In the genomic region with DNA sequence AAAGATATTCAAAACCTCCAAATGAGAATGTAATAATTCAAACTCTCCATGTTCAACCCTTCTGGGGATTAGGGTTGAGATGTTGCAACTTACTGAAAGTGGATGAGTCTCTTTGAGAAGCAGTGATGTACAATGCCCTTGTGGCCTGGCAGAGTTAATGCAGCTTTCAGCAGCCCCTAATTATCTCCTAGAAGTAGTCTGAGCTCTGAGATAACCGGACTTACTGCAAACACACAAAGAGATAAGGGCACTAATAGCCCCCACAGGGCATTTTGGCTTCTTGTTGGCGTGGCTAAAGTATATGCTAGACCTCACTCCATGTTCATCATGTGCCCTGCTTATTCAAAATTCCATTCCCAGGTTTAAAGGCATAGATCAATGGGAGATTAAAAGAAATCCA, we compare ENCODE assay signal across 1 cellular context.
TF ChIP-seq lines count a peak whose summit lies in the region.

No MANE protein-coding gene starts in this region.

TF ChIP-seq in WTC11, 78 proteins besides CTCF, POLR2A, EP300 and RAD21 (continued from another document):
- TF ChIP-seq E2F5 (CRISPR knock-in tag; IDR thresholded peaks at IDR 0.05), result no peak
- TF ChIP-seq ATF3 (CRISPR knock-in tag; conservative IDR thresholded peaks at IDR 0.05), result no peak
- TF ChIP-seq ZSCAN18 (CRISPR knock-in tag; IDR thresholded peaks at IDR 0.05), result no peak
- TF ChIP-seq FOXK1 (CRISPR knock-in tag; IDR thresholded peaks at IDR 0.05), result no peak
- TF ChIP-seq CREB1 (CRISPR knock-in tag; IDR thresholded peaks at IDR 0.05), result no peak
- no peak for TF ChIP-seq MXD4 (CRISPR knock-in tag; IDR thresholded peaks at IDR 0.05; ENCODE audit: borderline replicate concordance)
- TF ChIP-seq NFYB (CRISPR knock-in tag; conservative IDR thresholded peaks at IDR 0.05; ENCODE audit: low read depth), result no peak
- TF ChIP-seq GTF2I (CRISPR knock-in tag; conservative IDR thresholded peaks at IDR 0.05), result no peak
- no peak for TF ChIP-seq ATF1 (CRISPR knock-in tag; IDR thresholded peaks at IDR 0.05)
- no peak for TF ChIP-seq NFATC4 (CRISPR knock-in tag; IDR thresholded peaks at IDR 0.05)
- TF ChIP-seq, protein P1, sequence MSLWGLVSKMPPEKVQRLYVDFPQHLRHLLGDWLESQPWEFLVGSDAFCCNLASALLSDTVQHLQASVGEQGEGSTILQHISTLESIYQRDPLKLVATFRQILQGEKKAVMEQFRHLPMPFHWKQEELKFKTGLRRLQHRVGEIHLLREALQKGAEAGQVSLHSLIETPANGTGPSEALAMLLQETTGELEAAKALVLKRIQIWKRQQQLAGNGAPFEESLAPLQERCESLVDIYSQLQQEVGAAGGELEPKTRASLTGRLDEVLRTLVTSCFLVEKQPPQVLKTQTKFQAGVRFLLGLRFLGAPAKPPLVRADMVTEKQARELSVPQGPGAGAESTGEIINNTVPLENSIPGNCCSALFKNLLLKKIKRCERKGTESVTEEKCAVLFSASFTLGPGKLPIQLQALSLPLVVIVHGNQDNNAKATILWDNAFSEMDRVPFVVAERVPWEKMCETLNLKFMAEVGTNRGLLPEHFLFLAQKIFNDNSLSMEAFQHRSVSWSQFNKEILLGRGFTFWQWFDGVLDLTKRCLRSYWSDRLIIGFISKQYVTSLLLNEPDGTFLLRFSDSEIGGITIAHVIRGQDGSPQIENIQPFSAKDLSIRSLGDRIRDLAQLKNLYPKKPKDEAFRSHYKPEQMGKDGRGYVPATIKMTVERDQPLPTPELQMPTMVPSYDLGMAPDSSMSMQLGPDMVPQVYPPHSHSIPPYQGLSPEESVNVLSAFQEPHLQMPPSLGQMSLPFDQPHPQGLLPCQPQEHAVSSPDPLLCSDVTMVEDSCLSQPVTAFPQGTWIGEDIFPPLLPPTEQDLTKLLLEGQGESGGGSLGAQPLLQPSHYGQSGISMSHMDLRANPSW (CRISPR knock-in tag; conservative IDR thresholded peaks at IDR 0.05; ENCODE audit: low read depth), result no peak
TF ChIP-seq in WTC11: peak in this region for 0.
